16 cellular contexts compared by ENCODE assay signal in the genomic region with DNA sequence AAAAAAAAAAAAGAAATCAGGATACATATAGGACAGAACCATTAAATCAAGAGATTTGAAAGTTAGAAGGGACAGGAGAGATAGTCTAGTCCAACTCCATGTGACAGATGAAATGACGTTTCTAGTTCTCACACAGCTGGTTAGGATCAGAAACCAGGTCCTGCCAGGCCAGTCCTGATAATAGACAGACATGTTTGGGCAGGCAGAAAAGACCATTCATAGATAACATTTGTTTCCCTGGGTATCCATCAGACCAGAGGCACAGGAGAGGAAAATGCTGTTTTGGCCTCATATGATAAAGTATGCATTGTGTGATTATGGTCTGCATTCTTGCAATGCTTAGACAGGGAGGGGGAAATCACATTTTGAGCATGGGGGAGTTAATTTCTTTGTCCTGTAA. TPM values are rescaled to one million over a fixed set of nuclear protein-coding genes. Genes with fewer than 3 reads are reported as not detected.
DNase-seq lines count a peak whose midpoint lies in the region; ATAC-seq and TF ChIP-seq lines count a peak whose summit lies in the region.
"Had no signal": no experiment of that assay in that cellular context is flagged by ENCODE, and none has a peak within 500 bp of the region (broad histone marks: within the 10 kb centered on the region; RNA-seq: fewer than 3 reads in every experiment).

No MANE protein-coding gene starts in this region.

- H3K4me1 Mint-ChIP-seq in type B pancreatic cell (ENCODE audit: unreplicated experiment): peaks cover 18% of the 10 kb centered on the region

- no peaks in the 10 kb centered on the region for H3K27me3 Mint-ChIP-seq in type B pancreatic cell

- H3K4me3 Mint-ChIP-seq in type B pancreatic cell: peak overlapping the region; percentile 55
- H3K4me3 Mint-ChIP-seq: H9 had no signal

- H3K4me3 ChIP-seq in heart left ventricle (no peak overlapping the region), WERI-Rb-1 (ENCODE audit: low read depth, low read length) (no peak overlapping the region)
- H3K4me3 ChIP-seq: pancreas had no signal

- no peak for TF ChIP-seq POLR2A in heart left ventricle (IDR thresholded peaks at IDR 0.05)

- peak overlapping the region; percentile 79 for H3K27ac Mint-ChIP-seq in type B pancreatic cell

- intact Hi-C loops in heart left ventricle (cut with DNase I): no loop called here
- intact Hi-C loops in Right ventricle myocardium inferior (cut with DNase I): no loop called here

- H3K36me3 ChIP-seq in heart left ventricle (no peaks in the 10 kb centered on the region), WERI-Rb-1 (no peaks in the 10 kb centered on the region)
- H3K36me3 ChIP-seq: pancreas had no signal

- H3K9me3 Mint-ChIP-seq in type B pancreatic cell: no peaks in the 10 kb centered on the region
- H3K9me3 Mint-ChIP-seq: H9 had no signal

- ATAC-seq in heart left ventricle (peak in 3 of 4 donors; percentile 43 to 73 (median 57)), Right ventricle myocardium inferior (no peak), foreskin keratinocyte (no peak), HG02678 (IDR thresholded peaks at IDR 0.05; ENCODE audit: unreplicated experiment) (no peak)
- ATAC-seq: pancreas had no signal

- 29 to 50% (median 40%) methylated on average over 1 of the region's 1 CpG for WGBS in heart left ventricle, 4 donors

- peaks cover 7% of the 10 kb centered on the region for H3K36me3 Mint-ChIP-seq in type B pancreatic cell

- H3K9me3 ChIP-seq in heart left ventricle: no peaks in the 10 kb centered on the region
- H3K9me3 ChIP-seq in WERI-Rb-1 (ENCODE audit: severe bottlenecking): no peaks in the 10 kb centered on the region
- H3K9me3 ChIP-seq: pancreas had no signal

- H3K4me1 ChIP-seq in heart left ventricle: peaks cover 0 to 19% (median 5%) of the 10 kb centered on the region in 12 donors
- no peaks in the 10 kb centered on the region for H3K4me1 ChIP-seq in foreskin keratinocyte

- TF ChIP-seq CTCF in heart left ventricle (IDR thresholded peaks at IDR 0.05) (no peak), WERI-Rb-1 (IDR thresholded peaks at IDR 0.05; ENCODE audit: low read depth, low read length) (no peak), foreskin keratinocyte (conservative IDR thresholded peaks at IDR 0.05) (no peak), type B pancreatic cell (conservative IDR thresholded peaks at IDR 0.05) (no peak)

- DNase-seq in heart left ventricle: no peak
- DNase-seq in Right ventricle myocardium inferior (ENCODE audit: missing footprints): no peak
- DNase-seq in WERI-Rb-1: no peak
- DNase-seq in foreskin keratinocyte: peak; percentile 46 to 79
- DNase-seq in type B pancreatic cell (ENCODE audit: extremely low spot score, unreplicated experiment): no peak
- DNase-seq in glomerular visceral epithelial cell (ENCODE audit: extremely low spot score): no peak
- no peak for DNase-seq in epidermal melanocyte (ENCODE audit: insufficient read length, low spot score)
- DNase-seq: activated naive CD4-positive, alpha-beta T cell; cerebellar nuclear complex; H9; midbrain; NCI-H187; pancreas had no signal

- no peak overlapping the region for H3K27ac ChIP-seq in heart left ventricle
- peak overlapping the region; percentile 50 for H3K27ac ChIP-seq in WERI-Rb-1
- no peak overlapping the region for H3K27ac ChIP-seq in foreskin keratinocyte
- H3K27ac ChIP-seq: pancreas had no signal

- H3K27me3 ChIP-seq in heart left ventricle: no peaks in the 10 kb centered on the region
- no peaks in the 10 kb centered on the region for H3K27me3 ChIP-seq in WERI-Rb-1 (ENCODE audit: insufficient read depth, low read depth, severe bottlenecking)
- no peaks in the 10 kb centered on the region for H3K27me3 ChIP-seq in foreskin keratinocyte
- H3K27me3 ChIP-seq: pancreas had no signal

RNA-seq across cellular contexts. Expression of gene ZBTB8B, which starts 29.3 kb away (rescaled TPM):
- total RNA-seq in heart left ventricle (under 1 TPM in 1 of 9 donors, not detected in 8; 0.02 TPM), Right ventricle myocardium inferior (not detected), foreskin keratinocyte (under 0.01 TPM in 2 replicates), type B pancreatic cell (ENCODE audit: low replicate concordance) (0.74 and 1.9 TPM in 2 replicates)
- polyA plus RNA-seq in heart left ventricle (under 1 TPM in 1 of 2 donors, not detected in 1; 0.01 TPM), foreskin keratinocyte (0.01 TPM in 1 of 2 replicates, not detected in the other)
- total RNA-seq: LHCN-M2 had no signal
- polyA plus RNA-seq: esophagus had no signal

RNA-seq across cellular contexts. Expression of gene ZBTB8A, which starts 45.0 kb away (rescaled TPM):
- total RNA-seq in heart left ventricle: 1 to 10 TPM; 1.8 to 5.0 (median 3.1) TPM
- polyA plus RNA-seq in heart left ventricle: 1 to 10 TPM; 1.1 to 2.6 TPM
- total RNA-seq in Right ventricle myocardium inferior: 2.8 TPM
- 5.7 and 6.9 TPM in 2 replicates for total RNA-seq in foreskin keratinocyte
- 2.3 TPM in 2 replicates for polyA plus RNA-seq in foreskin keratinocyte
- total RNA-seq in type B pancreatic cell (ENCODE audit: low replicate concordance): 5.4 and 9.5 TPM in 2 replicates

Comparison
In these comparisons a context has a peak if more than half of its experiments do, and no peak if none do; other contexts are left out.
1. ATAC-seq: peak in heart left ventricle (3 of 4); none in Right ventricle myocardium inferior (single experiment), foreskin keratinocyte (single experiment) and HG02678 (single experiment).
2. DNase-seq: peak in foreskin keratinocyte (2 of 2); none in heart left ventricle (0 of 5), Right ventricle myocardium inferior (single experiment), WERI-Rb-1 (single experiment), type B pancreatic cell (single experiment), glomerular visceral epithelial cell (single experiment) and epidermal melanocyte (single experiment).